Comparison of ENCODE assay signal across 26 cellular contexts in the genomic region with DNA sequence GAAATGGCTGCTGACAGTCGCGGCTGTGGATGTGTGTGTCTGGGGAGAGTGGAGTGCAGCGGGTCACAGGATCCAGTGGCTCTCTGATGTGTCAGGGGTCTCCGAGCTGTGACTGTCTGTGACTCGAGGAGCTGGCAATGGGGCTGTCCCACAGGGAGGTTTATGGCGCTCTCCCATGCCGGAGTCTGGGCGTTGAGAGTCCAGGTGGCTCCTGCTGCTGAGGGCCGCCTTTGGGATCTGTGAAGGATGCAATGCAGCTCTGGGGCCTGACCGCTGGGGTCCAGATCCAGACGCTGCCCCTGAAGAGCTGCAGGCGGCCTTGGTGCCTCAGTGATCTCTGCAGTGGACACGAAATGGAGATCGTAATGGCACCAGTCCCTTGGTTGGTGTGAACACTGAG.
DNase-seq lines count a peak whose midpoint lies in the region; ATAC-seq lines count a peak whose summit lies in the region.
"Had no signal": no experiment of that assay in that cellular context is flagged by ENCODE, and none has a peak within 500 bp of the region (broad histone marks: within the 10 kb centered on the region; RNA-seq: fewer than 3 reads in every experiment).

No MANE protein-coding gene starts in this region.

- H3K27ac Mint-ChIP-seq in central memory CD8-positive, alpha-beta T cell (ENCODE audit: low read depth) = peak overlapping the region; percentile 19
- H3K27ac Mint-ChIP-seq in activated T-cell treated with anti-CD3 and anti-CD28 coated beads, Interleukin-2, amount 50 U/mL, for 24 hours = no peak overlapping the region

- no peak overlapping the region for H3K4me3 Mint-ChIP-seq in central memory CD8-positive, alpha-beta T cell
- H3K4me3 Mint-ChIP-seq in activated T-cell treated with anti-CD3 and anti-CD28 coated beads, Interleukin-2, amount 50 U/mL, for 24 hours = no peak overlapping the region

- peaks cover 19% of the 10 kb centered on the region for H3K36me3 Mint-ChIP-seq in central memory CD8-positive, alpha-beta T cell (ENCODE audit: insufficient read depth)
- H3K36me3 Mint-ChIP-seq in activated T-cell treated with anti-CD3 and anti-CD28 coated beads, Interleukin-2, amount 50 U/mL, for 24 hours (ENCODE audit: low read depth) = peaks cover 88% of the 10 kb centered on the region

- intact Hi-C loops in left ventricle myocardium superior (cut with micrococcal nuclease) (no loop called here), left cardiac atrium (cut with DNase I) (loop anchor here in 1 of 2 donors (10.0 kb wide), 1 partner anchor 57 kb away; no protein-coding TSS in a partner anchor)

- peaks cover 6% of the 10 kb centered on the region for H3K9me3 Mint-ChIP-seq in central memory CD8-positive, alpha-beta T cell
- peaks cover 9% of the 10 kb centered on the region for H3K9me3 Mint-ChIP-seq in activated T-cell treated with anti-CD3 and anti-CD28 coated beads, Interleukin-2, amount 50 U/mL, for 24 hours

- H3K4me1 Mint-ChIP-seq in central memory CD8-positive, alpha-beta T cell = peaks cover 33% of the 10 kb centered on the region
- peaks cover 12% of the 10 kb centered on the region for H3K4me1 Mint-ChIP-seq in activated T-cell treated with anti-CD3 and anti-CD28 coated beads, Interleukin-2, amount 50 U/mL, for 24 hours (ENCODE audit: low read depth)

- ATAC-seq in left ventricle myocardium superior = no peak
- ATAC-seq in left cardiac atrium = no peak
- no peak for ATAC-seq in central memory CD8-positive, alpha-beta T cell (replicated peaks; ENCODE audit: extremely low read depth, poor library complexity, severe bottlenecking)
- ATAC-seq: A549, GM12878 had no signal

- DNase-seq in left ventricle myocardium superior (peak; percentile 28), left cardiac atrium (no peak), mesenteric fat pad (ENCODE audit: low spot score) (peak; percentile 43), AG08395 (ENCODE audit: low spot score) (no peak), cortex of kidney (lab: John Stamatoyannopoulos, UW) (no peak)
- DNase-seq in central memory CD8-positive, alpha-beta T cell (ENCODE audit: low spot score in 2 of 2) = no peak
- no peak for DNase-seq in activated T-cell treated with anti-CD3 and anti-CD28 coated beads, Interleukin-2, amount 50 U/mL, for 24 hours
- DNase-seq: C1 segment of cervical spinal cord; CD4-positive, alpha-beta memory T cell; DMS 273 treated with DMSO at 0.1 percent for 48 hours; DMS79; EL; GDM1; MM.1S; NCI-H1417 treated with DMSO at 0.1 percent for 48 hours; NCI-H1694 treated with DMSO at 0.1 percent for 48 hours; NCI-H2081 treated with DMSO at 0.1 percent for 48 hours; NCI-H2171; NCI-H226; NCI-H510A; NCI-H69; Right ventricle myocardium superior; RPMI8226 had no signal

- H3K27me3 Mint-ChIP-seq in central memory CD8-positive, alpha-beta T cell = no peaks in the 10 kb centered on the region
- no peaks in the 10 kb centered on the region for H3K27me3 Mint-ChIP-seq in activated T-cell treated with anti-CD3 and anti-CD28 coated beads, Interleukin-2, amount 50 U/mL, for 24 hours
- H3K27me3 Mint-ChIP-seq: CD4-positive, alpha-beta memory T cell; IgD-negative memory B cell had no signal

Comparison
In these comparisons a context has a peak if more than half of its experiments do, and no peak if none do; other contexts are left out.
1. DNase-seq: peak in left ventricle myocardium superior (single experiment) and mesenteric fat pad (single experiment); none in left cardiac atrium (single experiment), central memory CD8-positive, alpha-beta T cell (0 of 2), AG08395 (single experiment), activated T-cell treated with anti-CD3 and anti-CD28 coated beads, Interleukin-2, amount 50 U/mL, for 24 hours (single experiment) and cortex of kidney (single experiment).